19 cellular contexts compared by ENCODE assay signal in genomic region chr1:183248989-183249691, GRCh38.
DNase-seq lines count a peak whose midpoint lies in the region; ATAC-seq and TF ChIP-seq lines count a peak whose summit lies in the region.
"Had no signal": no experiment of that assay in that cellular context is flagged by ENCODE, and none has a peak within 500 bp of the region (broad histone marks: within the 10 kb centered on the region; RNA-seq: fewer than 3 reads in every experiment).

No MANE protein-coding gene starts in this region.

- no peaks in the 10 kb centered on the region for H3K27me3 Mint-ChIP-seq in type B pancreatic cell

- H3K4me1 ChIP-seq in right atrium auricular region (peaks cover 0 to 14% of the 10 kb centered on the region in 2 donors), heart right ventricle (peaks cover 0 to 24% (median 14%) of the 10 kb centered on the region in 9 donors), sigmoid colon (peaks cover 0 to 8% (median 0%) of the 10 kb centered on the region in 4 donors)
- H3K4me1 ChIP-seq: SJSA1 had no signal

- no peak for ATAC-seq in heart right ventricle
- ATAC-seq: HCT116, K562 had no signal

- no peak for TF ChIP-seq EP300 in sigmoid colon (IDR thresholded peaks at IDR 0.05)

- TF ChIP-seq CTCF in right atrium auricular region (IDR thresholded peaks at IDR 0.05), result no peak
- no peak for TF ChIP-seq CTCF in heart right ventricle (IDR thresholded peaks at IDR 0.05)
- TF ChIP-seq CTCF in RWPE1 (conservative IDR thresholded peaks at IDR 0.05; ENCODE audit: low read depth), result no peak
- no peak for TF ChIP-seq CTCF in type B pancreatic cell (conservative IDR thresholded peaks at IDR 0.05)
- no peak for TF ChIP-seq CTCF in sigmoid colon (IDR thresholded peaks at IDR 0.05)

- H3K9me3 ChIP-seq in right atrium auricular region (no peaks in the 10 kb centered on the region), heart right ventricle (peaks cover 0 to 11% (median 0%) of the 10 kb centered on the region in 11 donors), sigmoid colon (no peaks in the 10 kb centered on the region)
- H3K9me3 ChIP-seq: SJSA1 had no signal

- CTCF ChIA-PET in RWPE1 (lab: Yijun Ruan, JAX), result interaction anchor here (0.8 kb wide), 1 partner anchor 14 kb away, joined by 4 read pairs; no protein-coding TSS in a partner anchor

- DNase-seq in right atrium auricular region (ENCODE audit: low spot score) (peak; percentile 40), heart right ventricle (no peak), RWPE1 (ENCODE audit: low spot score) (no peak), epithelial cell of prostate (ENCODE audit: low read depth, low spot score) (no peak), type B pancreatic cell (ENCODE audit: extremely low spot score, unreplicated experiment) (peak; percentile 36), sigmoid colon (no peak)
- no peak for DNase-seq in activated CD8-positive, alpha-beta memory T cell treated with anti-CD3 and anti-CD28 coated beads, Interleukin-2, amount 50 U/mL, for 48 hours
- no peak for DNase-seq in activated CD4-positive, alpha-beta T cell treated with anti-CD3 and anti-CD28 coated beads for 4 hours
- DNase-seq: DMS153, MG63, NCI-H1105, NCI-H187, NCI-H2171, NCI-H446 treated with DMSO at 0.1 percent for 48 hours, NCI-H82 had no signal

- H3K4me3 Mint-ChIP-seq in type B pancreatic cell, result no peak overlapping the region

- WGBS in heart right ventricle, 2 donors, result 78 to 84% methylated on average over 4 of the region's 4 CpGs
- WGBS in sigmoid colon, 2 donors, result 75 to 87% methylated on average over 4 of the region's 4 CpGs

- H3K36me3 ChIP-seq in right atrium auricular region (no peaks in the 10 kb centered on the region), heart right ventricle (no peaks in the 10 kb centered on the region), sigmoid colon (no peaks in the 10 kb centered on the region)
- H3K36me3 ChIP-seq: MG63, SJSA1 had no signal

- POLR2A ChIA-PET in RWPE1 (lab: Yijun Ruan, JAX; ENCODE audit: low non-redundant PET), result no interaction called here

- no peaks in the 10 kb centered on the region for H3K36me3 Mint-ChIP-seq in type B pancreatic cell

- no peak for TF ChIP-seq POLR2A in sigmoid colon (IDR thresholded peaks at IDR 0.05)

- no peak overlapping the region for H3K27ac ChIP-seq in right atrium auricular region
- peak overlapping the region in 1 of 10 donors; percentile 20 for H3K27ac ChIP-seq in heart right ventricle
- H3K27ac ChIP-seq in RWPE1, result peak overlapping the region; percentile 53; the same call in 1 of the 2 replicates
- peak overlapping the region; percentile 84 for H3K27ac ChIP-seq in epithelial cell of prostate
- no peak overlapping the region for H3K27ac ChIP-seq in sigmoid colon
- H3K27ac ChIP-seq: C4-2B, SJSA1 had no signal

- peaks cover 12% of the 10 kb centered on the region for H3K9me3 Mint-ChIP-seq in type B pancreatic cell

- intact Hi-C loops in heart right ventricle (cut with DNase I) (no loop called here), sigmoid colon (cut with DNase I) (no loop called here)

- H3K4me1 Mint-ChIP-seq in type B pancreatic cell (ENCODE audit: unreplicated experiment), result no peaks in the 10 kb centered on the region

- no peak overlapping the region for H3K27ac Mint-ChIP-seq in type B pancreatic cell

- no peaks in the 10 kb centered on the region for H3K27me3 ChIP-seq in right atrium auricular region
- H3K27me3 ChIP-seq in heart right ventricle, result no peaks in the 10 kb centered on the region
- no peaks in the 10 kb centered on the region for H3K27me3 ChIP-seq in sigmoid colon
- H3K27me3 ChIP-seq: MG63, SJSA1 had no signal

- H3K4me3 ChIP-seq in right atrium auricular region (no peak overlapping the region), heart right ventricle (no peak overlapping the region), sigmoid colon (no peak overlapping the region)
- H3K4me3 ChIP-seq: K562, MG63, SJSA1 had no signal

Comparison
In these comparisons a context has a peak if more than half of its experiments do, and no peak if none do; other contexts are left out.
1. DNase-seq: peak in right atrium auricular region (single experiment) and type B pancreatic cell (single experiment); none in heart right ventricle (0 of 2), RWPE1 (single experiment), epithelial cell of prostate (single experiment), activated CD8-positive, alpha-beta memory T cell treated with anti-CD3 and anti-CD28 coated beads, Interleukin-2, amount 50 U/mL, for 48 hours (single experiment), sigmoid colon (single experiment) and activated CD4-positive, alpha-beta T cell treated with anti-CD3 and anti-CD28 coated beads for 4 hours (0 of 2).
2. H3K27ac ChIP-seq: peak in RWPE1 (single experiment) and epithelial cell of prostate (single experiment); none in right atrium auricular region (0 of 2) and sigmoid colon (0 of 4).